ENCODE assay signal across 10 cellular contexts in the genomic region with DNA sequence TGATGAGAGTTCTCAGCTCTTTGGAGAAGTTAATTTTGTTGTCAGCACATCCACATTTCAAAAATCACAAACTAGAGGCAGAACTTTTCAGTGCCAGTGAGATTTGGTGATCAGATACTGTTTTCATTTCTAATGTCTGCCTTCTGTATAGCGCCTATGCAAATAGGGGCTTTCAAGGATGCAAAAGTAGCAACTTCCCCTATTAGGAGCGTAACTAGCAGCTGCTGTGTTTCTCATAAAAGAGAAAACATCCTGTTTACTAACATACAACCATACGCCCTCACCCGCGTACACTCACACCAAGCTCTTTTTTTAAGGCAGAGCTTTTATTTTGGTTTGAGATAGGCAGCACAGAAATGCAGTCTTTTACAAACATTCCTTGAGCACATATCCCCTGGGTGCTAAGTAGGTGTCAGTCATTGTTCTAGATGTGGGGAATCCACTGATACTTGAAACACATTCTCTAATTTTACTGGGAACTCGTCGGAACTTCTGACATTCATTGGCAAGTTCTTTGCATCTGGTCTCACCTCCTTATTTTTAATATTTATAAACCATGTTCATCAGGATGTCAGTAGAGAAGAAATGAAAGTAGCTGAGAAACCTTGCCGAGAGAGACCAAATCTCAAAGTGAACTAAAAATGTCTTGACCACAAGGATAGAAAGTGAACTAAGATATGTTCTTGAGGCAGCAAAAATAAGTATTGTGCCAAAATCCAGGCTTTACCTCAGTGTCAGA.
A peak's percentile ranks its signal among the peaks of the same experiment; 100 is the strongest.
DNase-seq lines count a peak whose midpoint lies in the region; ATAC-seq, FAIRE-seq and TF ChIP-seq lines count a peak whose summit lies in the region.
"Had no signal": no experiment of that assay in that cellular context is flagged by ENCODE, and none has a peak within 500 bp of the region (broad histone marks: within the 10 kb centered on the region; RNA-seq: fewer than 3 reads in every experiment).

No MANE protein-coding gene starts in this region.

- TF ChIP-seq CTCF in OCI-LY3 (IDR thresholded peaks at IDR 0.05; ENCODE audit: low read depth, low read length), result no peak

- no peak overlapping the region for H2AFZ ChIP-seq in OCI-LY3 (ENCODE audit: low read depth, low read length)

- H3K79me2 ChIP-seq in OCI-LY3 (ENCODE audit: low read length), result no peaks in the 10 kb centered on the region

- H3K27me3 ChIP-seq in OCI-LY3 (ENCODE audit: low read depth, low read length) (no peaks in the 10 kb centered on the region), aorta (ENCODE audit: control insufficient read depth in 1 of 2, insufficient read depth in 2 of 2, low read length in 1 of 2) (no peaks in the 10 kb centered on the region), small intestine (ENCODE audit: control insufficient read depth in 2 of 2, insufficient read depth in 2 of 2, low read length in 2 of 2) (no peaks in the 10 kb centered on the region)

- FAIRE-seq in small intestine (lab: Jason Lieb, UNC), result no peak

- peaks cover 19% of the 10 kb centered on the region for H3K4me1 ChIP-seq in OCI-LY3 (ENCODE audit: low read length)
- H3K4me1 ChIP-seq in aorta (ENCODE audit: control insufficient read depth in 1 of 2, insufficient read depth in 2 of 2, low read length in 2 of 2), result peaks cover under 1 to 15% of the 10 kb centered on the region in 2 donors
- no peaks in the 10 kb centered on the region for H3K4me1 ChIP-seq in small intestine (ENCODE audit: control insufficient read depth in 2 of 2, insufficient read depth in 1 of 2, low read depth in 1 of 2, low read length in 1 of 2)

- peak overlapping the region; percentile 51 for H3K4me2 ChIP-seq in OCI-LY3 (ENCODE audit: low read length)

- DNase-seq in aorta (no peak), small intestine (no peak), NCI-H1436 (lab: John Stamatoyannopoulos, UW) (no peak)
- DNase-seq: anterior cingulate cortex; Kasumi-1; stimulated activated CD4-positive, alpha-beta T cell treated with anti-CD3 and anti-CD28 coated beads, Interleukin-4, amount 100 ng/mL, for 24 hours had no signal

- WGBS in aorta, 2 donors, result 13 to 15% methylated on average over 8 of the region's 8 CpGs
- WGBS in small intestine, 3 donors, result 64 to 87% (median 76%) methylated on average over 8 of the region's 8 CpGs

- H3K4me3 ChIP-seq in OCI-LY3 (ENCODE audit: low read length) (peak overlapping the region; percentile 29; the same call in 1 of the 2 replicates), aorta (ENCODE audit: low read length in 2 of 2) (peak overlapping the region in 1 of 2 donors; percentile 58), small intestine (ENCODE audit: low read depth in 1 of 2, low read length in 2 of 2) (no peak overlapping the region)

- no peaks in the 10 kb centered on the region for H3K36me3 ChIP-seq in OCI-LY3 (replicated peaks; ENCODE audit: low read depth, low read length)
- no peaks in the 10 kb centered on the region for H3K36me3 ChIP-seq in aorta (ENCODE audit: control insufficient read depth in 1 of 2, insufficient read depth in 2 of 2, low read length in 1 of 2)
- no peaks in the 10 kb centered on the region for H3K36me3 ChIP-seq in small intestine (ENCODE audit: control insufficient read depth in 2 of 2, insufficient read depth in 2 of 2, low read length in 2 of 2)

- intact Hi-C loops in aorta (cut with DNase I), result loop anchor here in 1 of 2 donors (10.0 kb wide), 1 partner anchor 440 kb away; the partner anchor contains the start of gene ST6GALNAC5

- no peaks in the 10 kb centered on the region for H4K20me1 ChIP-seq in OCI-LY3 (ENCODE audit: insufficient read depth, low read length)

- peak; percentile 80 for ATAC-seq in GM19397 (IDR thresholded peaks at IDR 0.05; ENCODE audit: unreplicated experiment)
- ATAC-seq in HG02970 (IDR thresholded peaks at IDR 0.05; ENCODE audit: low FRiP score, unreplicated experiment), result peak; percentile 86
- ATAC-seq in aorta (ENCODE audit: low FRiP score), result no peak
- no peak for ATAC-seq in GM18511 (IDR thresholded peaks at IDR 0.05; ENCODE audit: unreplicated experiment)

- H3K9me3 ChIP-seq in OCI-LY3 (ENCODE audit: insufficient read depth, low read length) (no peaks in the 10 kb centered on the region), aorta (ENCODE audit: control insufficient read depth, low read length) (no peaks in the 10 kb centered on the region), small intestine (ENCODE audit: control insufficient read depth, low read depth) (no peaks in the 10 kb centered on the region)

- H3K27ac ChIP-seq in OCI-LY3 (ENCODE audit: low read length), result peak overlapping the region; percentile 31; the same call in 1 of the 2 replicates
- H3K27ac ChIP-seq in aorta (ENCODE audit: low read depth in 1 of 2, low read length in 2 of 2), result peak overlapping the region; percentile 37 to 40
- no peak overlapping the region for H3K27ac ChIP-seq in small intestine (ENCODE audit: low read depth in 1 of 2, low read length in 1 of 2)

- H3K9ac ChIP-seq in OCI-LY3 (ENCODE audit: low read length), result no peak overlapping the region

Comparison
In these comparisons a context has a peak if more than half of its experiments do, and no peak if none do; other contexts are left out.
1. ATAC-seq: peak in GM19397 (single experiment) and HG02970 (single experiment); none in aorta (single experiment) and GM18511 (single experiment).
2. H3K27ac ChIP-seq: peak in OCI-LY3 (single experiment) and aorta (2 of 2); none in small intestine (0 of 2).